In genomic region chr20:45857114-45857835, GRCh38 we compare ENCODE assay signal across 8 cellular contexts. TPM values are rescaled to one million over a fixed set of nuclear protein-coding genes. Genes with fewer than 3 reads are reported as not detected.
DNase-seq lines count a peak whose midpoint lies in the region; ATAC-seq and TF ChIP-seq lines count a peak whose summit lies in the region.

Gene ACOT8, minus strand, starts transcription at chr20:45857392. Its CDS starts 77 bp downstream, at chr20:45857315.
Gene ZSWIM3, plus strand, starts transcription at chr20:45857614. Its CDS starts 212 bp downstream, at chr20:45857826.

- H3K27me3 ChIP-seq in ovary (no peaks in the 10 kb centered on the region), thyroid gland (no peaks in the 10 kb centered on the region)

- peak within 1 kb of the TSS; percentile 99 for H3K27ac Mint-ChIP-seq in activated naive CD8-positive, alpha-beta T cell treated with anti-CD3 and anti-CD28 coated beads, Interleukin-2, amount 10 ng/mL, durations not matched to agents 7 days and 5 days

- H3K27ac ChIP-seq in ovary (peak within 1 kb of the TSS in 1 of 2 donors; percentile 61), thyroid gland (peak within 1 kb of the TSS in 2 of 3 donors; percentile 74 to 80)

- peak; percentile 100 for DNase-seq in NCI-H1092 treated with DMSO at 0.1 percent for 48 hours (lab: John Stamatoyannopoulos, UW)
- peak; percentile 79 for DNase-seq in activated naive CD8-positive, alpha-beta T cell treated with anti-CD3 and anti-CD28 coated beads, Interleukin-2, amount 10 ng/mL, durations not matched to agents 7 days and 5 days
- peak; percentile 93 for DNase-seq in Right ventricle myocardium superior
- peak; percentile 89 to 98 (median 95) for DNase-seq in ovary
- peak; percentile 95 to 96 for DNase-seq in thyroid gland

- TF ChIP-seq POLR2A in GM10847 (IDR thresholded peaks at IDR 0.05; ENCODE audit: extremely low read depth, insufficient read length) (peak; percentile 82), ovary (IDR thresholded peaks at IDR 0.05) (no peak), thyroid gland (IDR thresholded peaks at IDR 0.05) (peak in 1 of 2 donors; percentile 87)

- 0% methylated on average over 23 to 35 of the region's 35 CpGs for WGBS in ovary, 3 donors
- WGBS in thyroid gland, 2 donors = 0% methylated on average over 6 to 30 of the region's 35 CpGs

- POLR2A ChIA-PET in activated naive CD8-positive, alpha-beta T cell treated with anti-CD3 and anti-CD28 coated beads, Interleukin-2, amount 10 ng/mL, durations not matched to agents 7 days and 5 days (lab: Charles Lee) = interaction anchor here (0.8 to 3.8 kb wide), 17 partner anchors 9 to 113 kb away, joined by 3 to 33 read pairs (median 6); partner anchors contain the start of genes CTSA, NEURL2, PCIF1 and SNX21

- no peak for TF ChIP-seq EP300 in ovary (IDR thresholded peaks at IDR 0.05)

- TF ChIP-seq CTCF in ovary (IDR thresholded peaks at IDR 0.05) (no peak), thyroid gland (IDR thresholded peaks at IDR 0.05) (no peak)

- H3K4me1 Mint-ChIP-seq in activated naive CD8-positive, alpha-beta T cell treated with anti-CD3 and anti-CD28 coated beads, Interleukin-2, amount 10 ng/mL, durations not matched to agents 7 days and 5 days = peaks cover 29% of the 10 kb centered on the region

- ATAC-seq in HG02623 (IDR thresholded peaks at IDR 0.05; ENCODE audit: unreplicated experiment) (peak; percentile 97), SK-N-SH treated with all-trans-retinoic acid at 6 μM for 48 hours (peak; percentile 99), Right ventricle myocardium superior (ENCODE audit: poor library complexity) (peak; percentile 99)
- peak; percentile 97 for ATAC-seq in activated naive CD8-positive, alpha-beta T cell treated with anti-CD3 and anti-CD28 coated beads, Interleukin-2, amount 10 ng/mL, durations not matched to agents 7 days and 5 days (ENCODE audit: low read depth)

- H3K4me1 ChIP-seq in ovary (ENCODE audit: insufficient read depth) (peaks cover 8% of the 10 kb centered on the region), thyroid gland (peaks cover 18 to 29% of the 10 kb centered on the region in 2 donors)

- peak within 1 kb of the TSS; percentile 71 for H3K4me3 ChIP-seq in ovary
- H3K4me3 ChIP-seq in thyroid gland (replicated peaks in 1 of 3) = peak within 1 kb of the TSS; percentile 25 to 86 (median 62)

- H3K36me3 ChIP-seq in ovary = no peaks in the 10 kb centered on the region
- H3K36me3 ChIP-seq in thyroid gland = no peaks in the 10 kb centered on the region

- peak within 1 kb of the TSS; percentile 94 for H3K4me3 Mint-ChIP-seq in activated naive CD8-positive, alpha-beta T cell treated with anti-CD3 and anti-CD28 coated beads, Interleukin-2, amount 10 ng/mL, durations not matched to agents 7 days and 5 days

- H3K27me3 Mint-ChIP-seq in activated naive CD8-positive, alpha-beta T cell treated with anti-CD3 and anti-CD28 coated beads, Interleukin-2, amount 10 ng/mL, durations not matched to agents 7 days and 5 days = no peaks in the 10 kb centered on the region

- H3K9me3 Mint-ChIP-seq in activated naive CD8-positive, alpha-beta T cell treated with anti-CD3 and anti-CD28 coated beads, Interleukin-2, amount 10 ng/mL, durations not matched to agents 7 days and 5 days = no peaks in the 10 kb centered on the region

- H3K36me3 Mint-ChIP-seq in activated naive CD8-positive, alpha-beta T cell treated with anti-CD3 and anti-CD28 coated beads, Interleukin-2, amount 10 ng/mL, durations not matched to agents 7 days and 5 days = peaks cover 13% of the 10 kb centered on the region

- intact Hi-C loops in Right ventricle myocardium superior (cut with DNase I) = no loop called here
- intact Hi-C loops in ovary (cut with DNase I) = no loop called here
- intact Hi-C loops in thyroid gland (cut with DNase I) = no loop called here

- H3K9me3 ChIP-seq in ovary = no peaks in the 10 kb centered on the region
- H3K9me3 ChIP-seq in thyroid gland = no peaks in the 10 kb centered on the region

TF ChIP-seq in SK-N-SH treated with all-trans-retinoic acid at 6 μM for 48 hours, 23 proteins besides CTCF, POLR2A, EP300 and RAD21 (continues in another document):
- TF ChIP-seq TOX (CRISPR knock-in tag; IDR thresholded peaks at IDR 0.05; ENCODE audit: borderline replicate concordance) (no peak), ESRRG (CRISPR knock-in tag; IDR thresholded peaks at IDR 0.05) (no peak), ZNF70 (CRISPR knock-in tag; IDR thresholded peaks at IDR 0.05) (no peak), PPARA (CRISPR knock-in tag; IDR thresholded peaks at IDR 0.05; ENCODE audit: borderline replicate concordance) (no peak), ZNF565 (CRISPR knock-in tag; conservative IDR thresholded peaks at IDR 0.05; ENCODE audit: low read depth) (no peak), RARB (CRISPR knock-in tag; IDR thresholded peaks at IDR 0.05) (no peak), CSRNP3 (CRISPR knock-in tag; IDR thresholded peaks at IDR 0.05) (no peak), PATZ1 (CRISPR knock-in tag; IDR thresholded peaks at IDR 0.05; ENCODE audit: borderline replicate concordance) (no peak), CREB5 (CRISPR knock-in tag; IDR thresholded peaks at IDR 0.05; ENCODE audit: low read depth) (no peak), ZC3H10 (CRISPR knock-in tag; IDR thresholded peaks at IDR 0.05) (no peak), ARNTL (CRISPR knock-in tag; IDR thresholded peaks at IDR 0.05; ENCODE audit: borderline replicate concordance, low read depth) (no peak), OSR1 (CRISPR knock-in tag; IDR thresholded peaks at IDR 0.05) (no peak), TCF4 (CRISPR knock-in tag; IDR thresholded peaks at IDR 0.05; ENCODE audit: borderline replicate concordance) (no peak), CSDC2 (CRISPR knock-in tag; IDR thresholded peaks at IDR 0.05) (no peak), SNAI2 (CRISPR knock-in tag; IDR thresholded peaks at IDR 0.05) (no peak)

RNA-seq across cellular contexts. Expression of gene ACOT8, which starts in this region (rescaled TPM):
- 10 to 100 TPM; 35.4 to 38.6 TPM for total RNA-seq in activated naive CD8-positive, alpha-beta T cell treated with anti-CD3 and anti-CD28 coated beads, Interleukin-2, amount 10 ng/mL, durations not matched to agents 7 days and 5 days
- 28.1 TPM for total RNA-seq in Right ventricle myocardium superior
- 10 to 100 TPM; 18.4 to 26.7 (median 19.6) TPM for total RNA-seq in ovary
- 10 to 100 TPM; 13.5 to 21.9 TPM for polyA plus RNA-seq in ovary
- 10 to 100 TPM; 36.3 to 73.8 (median 50.6) TPM for total RNA-seq in thyroid gland

RNA-seq across cellular contexts. Expression of gene ZSWIM3, which starts in this region (rescaled TPM):
- 1 to 10 TPM; 5.3 to 5.7 TPM for total RNA-seq in activated naive CD8-positive, alpha-beta T cell treated with anti-CD3 and anti-CD28 coated beads, Interleukin-2, amount 10 ng/mL, durations not matched to agents 7 days and 5 days
- total RNA-seq in Right ventricle myocardium superior = 1.4 TPM
- 1 to 10 TPM; 1.8 to 7.5 (median 4.7) TPM for total RNA-seq in ovary
- polyA plus RNA-seq in ovary = 1 to 10 TPM; 2.4 to 6.0 TPM
- total RNA-seq in thyroid gland = 1 to 10 TPM; 2.2 to 4.5 (median 3.9) TPM
